Comparison of ENCODE assay signal across 17 cellular contexts in the genomic region with DNA sequence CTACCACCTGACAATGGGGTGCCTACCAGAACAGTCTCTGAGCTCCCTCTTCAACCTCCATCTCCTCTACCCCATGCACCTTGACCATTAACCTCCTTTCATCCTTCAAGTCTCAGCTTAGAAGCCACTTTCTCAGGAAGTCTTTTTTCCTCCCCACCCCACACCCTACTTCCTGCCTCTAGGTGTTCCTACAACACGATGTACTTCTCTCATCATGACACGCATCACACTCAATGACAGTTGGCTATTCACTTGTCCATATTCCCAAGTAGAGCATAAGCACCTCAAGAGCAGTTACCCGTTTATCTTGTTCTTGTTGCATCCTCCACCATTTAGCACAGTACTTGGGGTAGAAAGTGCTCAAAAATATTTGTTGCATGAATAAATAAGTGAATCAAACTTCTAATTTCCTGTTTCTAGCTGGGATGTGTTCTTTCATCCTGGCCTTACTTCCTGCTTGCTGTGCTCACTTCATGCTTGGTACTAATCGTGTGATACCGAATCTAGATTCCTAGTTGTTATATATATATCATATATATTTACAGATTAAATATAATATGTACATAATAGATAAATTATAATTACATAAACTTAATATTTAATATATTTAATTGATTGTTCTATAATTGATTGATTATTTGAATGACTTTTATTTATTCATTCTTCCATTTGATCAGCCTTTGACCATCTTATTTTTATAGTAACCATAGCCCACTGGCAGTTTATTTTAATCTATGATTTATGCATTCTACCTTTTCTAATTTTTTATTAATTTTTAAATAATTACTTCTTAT.
DNase-seq lines count a peak whose midpoint lies in the region; ATAC-seq, FAIRE-seq and TF ChIP-seq lines count a peak whose summit lies in the region.
"Had no signal": no experiment of that assay in that cellular context is flagged by ENCODE, and none has a peak within 500 bp of the region (broad histone marks: within the 10 kb centered on the region; RNA-seq: fewer than 3 reads in every experiment).

No MANE protein-coding gene starts in this region.

- 86% methylated on average over 2 of the region's 5 CpGs; no CpG with 5 or more reads in 1 of the 2 experiments for WGBS in IMR-90 (ENCODE audit: extremely low coverage in 2 of 2, insufficient read length in 1 of 2), 2 experiments

- no peaks in the 10 kb centered on the region for H4K20me1 ChIP-seq in IMR-90 (ENCODE audit: insufficient read depth, low read length)

- no peaks in the 10 kb centered on the region for H3K27me3 ChIP-seq in IMR-90 (ENCODE audit: control insufficient read depth, insufficient read depth, low read length)
- H3K27me3 ChIP-seq: ovary had no signal

- dilution Hi-C loops in IMR-90 (cut with HindIII; ENCODE audit: low sequenced_read_pairs, unreplicated experiment), result no loop called here

- CTCF ChIA-PET in IMR-90 (lab: Yijun Ruan, JAX), result no interaction called here

- BruUV-seq in IMR-90 (replicated peaks; lab: Mats Ljungman, UMichigan), result no TSS peak

- H3K4me1 Mint-ChIP-seq in T-helper 2 cell treated with Interferon-gamma antibody and Interleukin-4, amounts not matched to agents 5 μg/mL and 100 μg/mL, for 36 hours (ENCODE audit: low read depth), result peaks cover 38% of the 10 kb centered on the region
- peaks cover 57% of the 10 kb centered on the region for H3K4me1 Mint-ChIP-seq in activated T-helper 2 cell treated with anti-CD3 and anti-CD28 coated beads, Interferon-gamma antibody, Interleukin-2, Interleukin-4, amounts not matched to agents 10 μg/mL and 5 μg/mL and 100 μg/mL, durations not matched to agents 14 hours and 24 hours and 36 hours (ENCODE audit: low read depth)
- H3K4me1 Mint-ChIP-seq: stimulated activated memory B cell treated with anti-CD40 and anti-IgM and Interleukin-4, amounts not matched to agents 10 μg/mL and 1 μg/mL and 100 μg/mL, for 72 hours had no signal

- no peak overlapping the region for H2AFZ ChIP-seq in IMR-90 (replicated peaks; ENCODE audit: low read length, poor library complexity)

- no peak overlapping the region for H3K56ac ChIP-seq in IMR-90 (ENCODE audit: extremely low read depth, insufficient read depth, low read length)

- peak overlapping the region; percentile 58 for H3K27ac Mint-ChIP-seq in T-helper 2 cell treated with Interferon-gamma antibody and Interleukin-4, amounts not matched to agents 5 μg/mL and 100 μg/mL, for 36 hours
- H3K27ac Mint-ChIP-seq in activated T-helper 2 cell treated with anti-CD3 and anti-CD28 coated beads, Interferon-gamma antibody, Interleukin-2, Interleukin-4, amounts not matched to agents 10 μg/mL and 5 μg/mL and 100 μg/mL, durations not matched to agents 14 hours and 24 hours and 36 hours, result peak overlapping the region; percentile 75
- H3K27ac Mint-ChIP-seq: CD4-positive, alpha-beta T cell; stimulated activated memory B cell treated with anti-CD40 and anti-IgM and Interleukin-4, amounts not matched to agents 10 μg/mL and 1 μg/mL and 100 μg/mL, for 72 hours; type B pancreatic cell had no signal

- H3K9me3 ChIP-seq in IMR-90 (ENCODE audit: control insufficient read depth, insufficient read depth, low read length) (no peaks in the 10 kb centered on the region), kidney (ENCODE audit: control insufficient read depth in 1 of 2, low read length in 2 of 2) (no peaks in the 10 kb centered on the region)
- H3K9me3 ChIP-seq: left ventricle myocardium inferior, ovary had no signal

- peak overlapping the region; percentile 73 for H3K14ac ChIP-seq in IMR-90 (replicated peaks; ENCODE audit: low read depth, low read length)

- POLR2A ChIA-PET in IMR-90 (lab: Charles Lee; ENCODE audit: unreplicated experiment), result no interaction called here

- H3K36me3 ChIP-seq in IMR-90 (ENCODE audit: control insufficient read depth, insufficient read depth, low read length) (no peaks in the 10 kb centered on the region), kidney (ENCODE audit: control insufficient read depth in 1 of 2, insufficient read depth in 2 of 2, low read length in 2 of 2) (no peaks in the 10 kb centered on the region)
- H3K36me3 ChIP-seq: left ventricle myocardium inferior, ovary had no signal

- H2BK20ac ChIP-seq in IMR-90 (ENCODE audit: low read depth, low read length), result peak overlapping the region; percentile 96

- H3K4ac ChIP-seq in IMR-90 (ENCODE audit: low read depth, low read length), result peak overlapping the region; percentile 67

- peaks cover 14% of the 10 kb centered on the region for H3K4me1 ChIP-seq in IMR-90 (ENCODE audit: control insufficient read depth, insufficient read depth, low read length)
- H3K4me1 ChIP-seq in kidney (ENCODE audit: control insufficient read depth in 1 of 2, insufficient read depth in 1 of 2, low read depth in 1 of 2, low read length in 2 of 2), result no peaks in the 10 kb centered on the region
- H3K4me1 ChIP-seq: left ventricle myocardium inferior had no signal

- H3K27ac ChIP-seq in IMR-90 (ENCODE audit: insufficient read depth, low read length), result no peak overlapping the region
- no peak overlapping the region for H3K27ac ChIP-seq in kidney (ENCODE audit: low read depth in 2 of 2, low read length in 2 of 2)
- H3K27ac ChIP-seq: left ventricle myocardium inferior, ovary had no signal

- no peak for TF ChIP-seq RAD21 in IMR-90 (IDR thresholded peaks at IDR 0.05; ENCODE audit: low read length)

- no peak overlapping the region for H3K4me3 ChIP-seq in IMR-90 (ENCODE audit: insufficient read depth, low read depth, low read length)
- H3K4me3 ChIP-seq in kidney (ENCODE audit: low read length in 2 of 2), result no peak overlapping the region
- H3K4me3 ChIP-seq: left ventricle myocardium inferior, ovary had no signal

- H3K18ac ChIP-seq in IMR-90 (ENCODE audit: low read depth, low read length), result peak overlapping the region; percentile 74; the same call in 1 of the 2 replicates

- intact Hi-C loops in IMR-90 (cut with micrococcal nuclease) (no loop called here), kidney (cut with DNase I) (no loop called here), posterior cingulate gyrus (cut with DNase I) (no loop called here)
- intact Hi-C loops in activated T-helper 2 cell treated with anti-CD3 and anti-CD28 coated beads, Interferon-gamma antibody, Interleukin-2, Interleukin-4, amounts not matched to agents 10 μg/mL and 5 μg/mL and 100 μg/mL, durations not matched to agents 14 hours and 24 hours and 36 hours (cut with micrococcal nuclease), result loop anchor here (2.0 to 5.0 kb wide), 3 partner anchors 34 to 261 kb away; a partner anchor contains a TSS

- peak overlapping the region; percentile 74 for H4K91ac ChIP-seq in IMR-90 (ENCODE audit: insufficient read depth, low read depth, low read length)

- in situ Hi-C loops in IMR-90 (cut with MboI; ENCODE audit: low sequenced_read_pairs), result no loop called here

- no peak overlapping the region for H3K9ac ChIP-seq in IMR-90 (ENCODE audit: low read depth, low read length)
- H3K9ac ChIP-seq in kidney (ENCODE audit: low read length in 2 of 2), result no peak overlapping the region

- H4K8ac ChIP-seq in IMR-90 (ENCODE audit: low read depth in 2 of 2, low read length in 2 of 2), result peak overlapping the region; percentile 54 to 61; a peak in 2 of 4 replicates

- H3K9me1 ChIP-seq in IMR-90 (ENCODE audit: insufficient read depth, low read length), result peaks cover 12% of the 10 kb centered on the region

- ATAC-seq in IMR-90 (ENCODE audit: low read depth), result no peak
- ATAC-seq: stimulated activated memory B cell treated with anti-CD40 and anti-IgM and Interleukin-4, amounts not matched to agents 10 μg/mL and 1 μg/mL and 100 μg/mL, for 72 hours had no signal

- peak; percentile 49 for FAIRE-seq in kidney (lab: Jason Lieb, UNC)
- FAIRE-seq: small intestine had no signal

- H2BK15ac ChIP-seq in IMR-90 (ENCODE audit: low read depth, low read length), result peak overlapping the region; percentile 52; the same call in 2 of the 3 replicates

- DNase-seq in T-helper 2 cell treated with Interferon-gamma antibody and Interleukin-4, amounts not matched to agents 5 μg/mL and 100 μg/mL, for 36 hours (ENCODE audit: low spot score), result no peak
- DNase-seq in T-helper 2 cell (no peak), IMR-90 (no peak), kidney (no peak), posterior cingulate gyrus (no peak), NCI-H2171 (lab: John Stamatoyannopoulos, UW) (no peak), cerebellum (ENCODE audit: low spot score) (no peak)
- DNase-seq in activated T-helper 2 cell treated with anti-CD3 and anti-CD28 coated beads, Interferon-gamma antibody, Interleukin-2, Interleukin-4, amounts not matched to agents 10 μg/mL and 5 μg/mL and 100 μg/mL, durations not matched to agents 14 hours and 24 hours and 36 hours (ENCODE audit: low spot score), result no peak
- DNase-seq: activated CD4-positive, alpha-beta T cell treated with anti-CD3 and anti-CD28 coated beads for 48 hours; CD4-positive, alpha-beta T cell; left ventricle myocardium inferior; NCI-H2081 treated with DMSO at 0.1 percent for 48 hours; ovary; SHP77; small intestine had no signal

- no peaks in the 10 kb centered on the region for H3K9me3 Mint-ChIP-seq in T-helper 2 cell treated with Interferon-gamma antibody and Interleukin-4, amounts not matched to agents 5 μg/mL and 100 μg/mL, for 36 hours
- peaks cover 3% of the 10 kb centered on the region for H3K9me3 Mint-ChIP-seq in activated T-helper 2 cell treated with anti-CD3 and anti-CD28 coated beads, Interferon-gamma antibody, Interleukin-2, Interleukin-4, amounts not matched to agents 10 μg/mL and 5 μg/mL and 100 μg/mL, durations not matched to agents 14 hours and 24 hours and 36 hours
- H3K9me3 Mint-ChIP-seq: CD4-positive, alpha-beta T cell; stimulated activated memory B cell treated with anti-CD40 and anti-IgM and Interleukin-4, amounts not matched to agents 10 μg/mL and 1 μg/mL and 100 μg/mL, for 72 hours had no signal

- H3K36me3 Mint-ChIP-seq in T-helper 2 cell treated with Interferon-gamma antibody and Interleukin-4, amounts not matched to agents 5 μg/mL and 100 μg/mL, for 36 hours (ENCODE audit: low read depth), result no peaks in the 10 kb centered on the region
- peaks cover 5% of the 10 kb centered on the region for H3K36me3 Mint-ChIP-seq in activated T-helper 2 cell treated with anti-CD3 and anti-CD28 coated beads, Interferon-gamma antibody, Interleukin-2, Interleukin-4, amounts not matched to agents 10 μg/mL and 5 μg/mL and 100 μg/mL, durations not matched to agents 14 hours and 24 hours and 36 hours (ENCODE audit: low read depth)
- H3K36me3 Mint-ChIP-seq: stimulated activated memory B cell treated with anti-CD40 and anti-IgM and Interleukin-4, amounts not matched to agents 10 μg/mL and 1 μg/mL and 100 μg/mL, for 72 hours had no signal

- peak overlapping the region; percentile 53; the same call in 1 of the 2 replicates for H4K5ac ChIP-seq in IMR-90 (ENCODE audit: low read depth, low read length)

- H3K4me3 Mint-ChIP-seq in T-helper 2 cell treated with Interferon-gamma antibody and Interleukin-4, amounts not matched to agents 5 μg/mL and 100 μg/mL, for 36 hours, result peak overlapping the region; percentile 16
- H3K4me3 Mint-ChIP-seq in activated T-helper 2 cell treated with anti-CD3 and anti-CD28 coated beads, Interferon-gamma antibody, Interleukin-2, Interleukin-4, amounts not matched to agents 10 μg/mL and 5 μg/mL and 100 μg/mL, durations not matched to agents 14 hours and 24 hours and 36 hours (ENCODE audit: low read depth), result no peak overlapping the region
- H3K4me3 Mint-ChIP-seq: CD4-positive, alpha-beta T cell; stimulated activated memory B cell treated with anti-CD40 and anti-IgM and Interleukin-4, amounts not matched to agents 10 μg/mL and 1 μg/mL and 100 μg/mL, for 72 hours; type B pancreatic cell had no signal

- TF ChIP-seq POLR2A in IMR-90 (IDR thresholded peaks at IDR 0.05; ENCODE audit: low read depth, low read length), result no peak

- H2BK5ac ChIP-seq in IMR-90 (ENCODE audit: low read depth, low read length, poor library complexity, severe bottlenecking), result peak overlapping the region; percentile 69

- no peaks in the 10 kb centered on the region for H3K27me3 Mint-ChIP-seq in T-helper 2 cell treated with Interferon-gamma antibody and Interleukin-4, amounts not matched to agents 5 μg/mL and 100 μg/mL, for 36 hours (ENCODE audit: low read depth)
- no peaks in the 10 kb centered on the region for H3K27me3 Mint-ChIP-seq in activated T-helper 2 cell treated with anti-CD3 and anti-CD28 coated beads, Interferon-gamma antibody, Interleukin-2, Interleukin-4, amounts not matched to agents 10 μg/mL and 5 μg/mL and 100 μg/mL, durations not matched to agents 14 hours and 24 hours and 36 hours (ENCODE audit: low read depth)
- H3K27me3 Mint-ChIP-seq: type B pancreatic cell had no signal

- H3K23ac ChIP-seq in IMR-90 (ENCODE audit: low read depth, low read length), result no peak overlapping the region

- peak overlapping the region; percentile 77 for H2AK5ac ChIP-seq in IMR-90 (ENCODE audit: low read depth, low read length)

- H2AK9ac ChIP-seq in IMR-90 (replicated peaks; ENCODE audit: low read depth, low read length, poor library complexity), result no peak overlapping the region

- no peaks in the 10 kb centered on the region for H3K79me1 ChIP-seq in IMR-90 (ENCODE audit: low read depth in 1 of 2, low read length in 2 of 2)

- TF ChIP-seq CTCF in IMR-90 (conservative IDR thresholded peaks at IDR 0.05; ENCODE audit: low read depth, low read length) (no peak), kidney (IDR thresholded peaks at IDR 0.05; ENCODE audit: borderline replicate concordance, extremely low read depth, insufficient read depth) (no peak)

- H2BK120ac ChIP-seq in IMR-90 (ENCODE audit: low read depth, low read length), result peak overlapping the region; percentile 83

- no peak overlapping the region for H3K4me2 ChIP-seq in IMR-90 (ENCODE audit: low read depth, low read length)
